ENCODE assay signal across 8 cellular contexts in genomic region chr16:9053006-9053601, GRCh38. TPM values are rescaled to one million over a fixed set of nuclear protein-coding genes. Genes with fewer than 3 reads are reported as not detected.
DNase-seq lines count a peak whose midpoint lies in the region; ATAC-seq and TF ChIP-seq lines count a peak whose summit lies in the region.

No MANE protein-coding gene starts in this region.

- H3K4me3 ChIP-seq in LNCaP clone FGC (ENCODE audit: low read depth, low read length) (no peak overlapping the region), iPS-11a (ENCODE audit: low read depth, low read length) (peak overlapping the region; percentile 24), thyroid gland (replicated peaks in 1 of 3) (no peak overlapping the region)

- intact Hi-C loops in thyroid gland (cut with DNase I): no loop called here

- DNase-seq in GM13976 (ENCODE audit: low spot score) (peak; percentile 44), LNCaP clone FGC (ENCODE audit: low read depth) (peak; percentile 40), amygdala (lab: John Stamatoyannopoulos, UW) (peak in 35 of 56 donors; percentile 1 to 62 (median 21)), thyroid gland (peak; percentile 52 to 54), T-helper 2 cell (no peak)

- 32 to 39% methylated on average over 9 of the region's 9 CpGs for WGBS in thyroid gland, 2 donors

- H3K27me3 ChIP-seq in thyroid gland: no peaks in the 10 kb centered on the region

- no peaks in the 10 kb centered on the region for H3K9me3 ChIP-seq in thyroid gland

- H3K4me1 ChIP-seq in thyroid gland: peaks cover 2% of the 10 kb centered on the region in 2 donors

- no peak for TF ChIP-seq POLR2A in thyroid gland (IDR thresholded peaks at IDR 0.05)

- in situ Hi-C loops in GM13976 (cut with MboI; ENCODE audit: low sequenced_read_pairs, unreplicated experiment): no loop called here

- H3K36me3 ChIP-seq in thyroid gland: no peaks in the 10 kb centered on the region

- no peak for ATAC-seq in GM21360 (IDR thresholded peaks at IDR 0.05; ENCODE audit: unreplicated experiment)
- no peak for ATAC-seq in HG03565 (IDR thresholded peaks at IDR 0.05; ENCODE audit: unreplicated experiment)

- TF ChIP-seq CTCF in GM13976 (IDR thresholded peaks at IDR 0.05; ENCODE audit: borderline replicate concordance, control extremely low read depth, extremely low read depth, insufficient read depth, missing control alignments) (no peak), LNCaP clone FGC (IDR thresholded peaks at IDR 0.05; ENCODE audit: control insufficient read depth, extremely low read depth, insufficient read depth) (no peak), thyroid gland (IDR thresholded peaks at IDR 0.05) (no peak)

- H3K27ac ChIP-seq in thyroid gland: no peak overlapping the region

RNA-seq across cellular contexts. Expression of gene HAPSTR1, which starts 38.3 kb away (rescaled TPM):
- 100 to 1,000 TPM in 1 of 4 donors, 10 to 100 TPM in 3; 59.0 to 107 (median 68.7) TPM for total RNA-seq in thyroid gland

Comparison
In these comparisons a context has a peak if more than half of its experiments do, and no peak if none do; other contexts are left out.
1. DNase-seq: peak in GM13976 (single experiment), LNCaP clone FGC (single experiment), amygdala (35 of 56) and thyroid gland (2 of 2); none in T-helper 2 cell (0 of 5).